In the genomic region with DNA sequence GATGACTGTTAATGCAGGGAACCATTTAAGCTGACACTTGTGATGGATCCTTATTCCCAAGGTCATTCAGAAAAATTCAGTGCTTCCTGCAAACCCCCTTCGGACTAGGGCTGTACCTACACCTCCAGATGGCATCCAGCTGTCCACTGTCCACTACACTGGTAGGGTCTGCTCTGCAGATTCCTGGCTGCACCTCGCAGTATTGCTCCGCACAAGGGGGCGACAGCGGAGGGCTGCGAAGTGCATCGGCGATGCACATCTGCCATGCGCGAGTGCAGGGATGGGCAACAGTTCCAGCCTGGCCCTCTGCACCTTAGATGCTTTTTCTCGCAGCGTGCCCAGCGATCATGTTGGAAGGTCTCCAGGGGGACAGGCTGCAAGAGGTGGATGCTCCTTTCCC, we compare ENCODE assay signal across 25 cellular contexts. TPM values are rescaled to one million over a fixed set of nuclear protein-coding genes. Genes with fewer than 3 reads are reported as not detected.
"Had no signal": no experiment of that assay in that cellular context is flagged by ENCODE, and none has a peak within 500 bp of the region (broad histone marks: within the 10 kb centered on the region; RNA-seq: fewer than 3 reads in every experiment).

No MANE protein-coding gene starts in this region.

- H3K4me3 ChIP-seq: K562, SJSA1, SK-N-MC had no signal

- H3K27ac Mint-ChIP-seq: IgD-negative memory B cell had no signal

- ATAC-seq: HepG2, K562 had no signal

- H3K9me3 ChIP-seq: SJSA1 had no signal

- H3K4me2 ChIP-seq: KMS-11 had no signal

- H3K36me3 ChIP-seq: SJSA1 had no signal

- H3K27ac ChIP-seq: KMS-11, SJSA1, SK-N-MC had no signal

- H3K4me3 Mint-ChIP-seq: IgD-negative memory B cell had no signal

- H3K4me1 Mint-ChIP-seq: IgD-negative memory B cell had no signal

- H3K36me3 Mint-ChIP-seq: IgD-negative memory B cell had no signal

- DNase-seq: Kasumi-1, MM.1S, NCI-H1092 treated with DMSO at 0.1 percent for 48 hours, NCI-H1436, NCI-H187, NCI-H2029, NCI-H2081 treated with DMSO at 0.1 percent for 48 hours, NCI-H2171, NCI-H226, NCI-H446, NCI-H510A, NCI-H524 treated with DMSO at 0.1 percent for 48 hours, NCI-H69, NCI-H774, Right ventricle myocardium superior, RPMI8226, SIG-M5 had no signal

- H3K27me3 ChIP-seq: SJSA1 had no signal

- H3K9ac ChIP-seq: KMS-11 had no signal

RNA-seq across cellular contexts. Expression of a gene that starts 55.5 kb away (rescaled TPM):
- total RNA-seq: HepG2, HT1080, K562, M059J, SJSA1 had no signal
- polyA plus RNA-seq: HepG2, IgD-negative memory B cell, K562 had no signal
